Comparison of ENCODE assay signal across 8 cellular contexts in the genomic region with DNA sequence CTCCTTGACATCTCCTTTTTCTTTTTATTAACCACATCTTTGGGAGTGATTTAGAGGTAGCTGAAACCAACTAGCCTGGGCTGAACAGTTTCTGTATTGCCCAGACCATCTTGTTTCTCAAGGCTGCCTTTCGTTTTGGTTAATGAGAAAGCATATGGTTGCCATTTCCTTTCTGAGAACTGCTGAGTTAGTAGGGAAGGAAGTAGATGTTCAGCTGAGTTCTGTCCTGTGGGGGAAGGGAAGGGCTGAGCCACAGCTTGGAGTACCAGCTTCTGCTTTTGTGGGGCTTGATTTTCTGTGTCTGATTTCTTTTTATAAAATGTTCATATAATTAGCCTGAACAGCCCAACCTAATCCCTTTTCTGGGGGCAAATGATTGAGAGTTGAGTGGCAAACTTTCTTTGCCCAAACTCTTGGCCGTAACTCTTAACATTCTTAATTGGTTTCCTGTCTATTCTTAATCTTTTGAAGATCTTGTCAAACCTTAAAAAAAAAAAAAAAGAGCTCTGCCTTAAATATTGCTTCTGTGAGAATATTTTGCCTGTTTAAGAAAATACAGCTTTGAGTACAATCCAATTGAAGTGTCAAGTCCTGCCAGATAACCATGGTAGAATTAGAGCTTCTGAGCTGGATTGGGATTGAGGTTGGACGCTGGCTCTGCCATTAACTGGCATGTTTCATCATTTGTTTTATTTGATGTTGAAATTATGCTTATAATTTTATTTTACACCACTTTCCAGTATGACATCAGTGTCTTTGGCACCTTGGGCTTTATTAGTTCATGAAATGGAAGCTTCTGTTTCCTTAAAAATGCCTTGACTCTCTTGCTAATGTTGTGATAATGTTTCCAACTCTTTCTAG. TPM values are rescaled to one million over a fixed set of nuclear protein-coding genes. Genes with fewer than 3 reads are reported as not detected.
A peak's percentile ranks its signal among the peaks of the same experiment; 100 is the strongest.
DNase-seq lines count a peak whose midpoint lies in the region; ATAC-seq, FAIRE-seq and TF ChIP-seq lines count a peak whose summit lies in the region.

No MANE protein-coding gene starts in this region.

- H3K36me3 ChIP-seq in OCI-LY1 (ENCODE audit: insufficient read depth, low read length) (peaks cover 4% of the 10 kb centered on the region; the same call in 1 of the 2 replicates), keratinocyte (ENCODE audit: control insufficient read depth in 2 of 2, extremely low read depth in 1 of 2, insufficient read depth in 2 of 2, low read length in 2 of 2) (peaks cover 0 to 3% of the 10 kb centered on the region in 2 experiments), SJCRH30 (peaks cover 11% of the 10 kb centered on the region)

- H3K27ac ChIP-seq in OCI-LY1 (ENCODE audit: low read depth, low read length, poor library complexity, severe bottlenecking) (peak overlapping the region; percentile 73), keratinocyte (ENCODE audit: control insufficient read depth, insufficient read depth, low read length) (no peak overlapping the region), SJCRH30 (no peak overlapping the region)

- H3K9me2 ChIP-seq in OCI-LY1 (ENCODE audit: low read depth, low read length) = no peaks in the 10 kb centered on the region

- H3K9ac ChIP-seq in OCI-LY1 (ENCODE audit: low read length) (0 out of 2 replicates have a peak overlapping the region, but pooled peaks have one; percentile 19), keratinocyte (ENCODE audit: control insufficient read depth, extremely low read depth, insufficient read depth, low read length) (no peak overlapping the region)

- H3K4me1 ChIP-seq in OCI-LY1 (ENCODE audit: insufficient read depth, low read length, severe bottlenecking) (peaks cover 48% of the 10 kb centered on the region), keratinocyte (ENCODE audit: control insufficient read depth, extremely low read depth, insufficient read depth, low read length) (peaks cover 7% of the 10 kb centered on the region), SJCRH30 (peaks cover 28% of the 10 kb centered on the region)

- no peaks in the 10 kb centered on the region for H4K20me1 ChIP-seq in OCI-LY1 (ENCODE audit: insufficient read depth, low read length)
- H4K20me1 ChIP-seq in keratinocyte (ENCODE audit: control insufficient read depth, extremely low read depth, insufficient read depth, low read length) = no peaks in the 10 kb centered on the region

- H2AFZ ChIP-seq in OCI-LY1 (ENCODE audit: low read length) = peak overlapping the region; percentile 86
- H2AFZ ChIP-seq in keratinocyte (ENCODE audit: control insufficient read depth, low read length) = peak overlapping the region; percentile 73

- peak; percentile 50 for DNase-seq in activated effector memory CD4-positive, alpha-beta T cell treated with Interleukin-2 at 50 U/mL for 16 hours
- no peak for DNase-seq in keratinocyte (ENCODE audit: low read depth, low spot score)
- DNase-seq in stimulated activated CD8-positive, alpha-beta memory T cell treated with anti-CD3 and anti-CD28 coated beads, Interleukin-2, amount 100 ng/mL, for 48 hours (ENCODE audit: low read depth in 2 of 2) = peak; percentile 16 to 27
- DNase-seq in COR-L47 (lab: John Stamatoyannopoulos, UW) = no peak
- DNase-seq in SJCRH30 = no peak

- H3F3A ChIP-seq in OCI-LY1 (ENCODE audit: insufficient read depth, low read length) = no peaks in the 10 kb centered on the region

- dilution Hi-C loops in keratinocyte (cut with MboI; ENCODE audit: extremely low pct_ligation_motif_present, low sequenced_read_pairs) = no loop called here

- H3K4me3 ChIP-seq in OCI-LY1 (ENCODE audit: low read depth, low read length, poor library complexity, severe bottlenecking) (peak overlapping the region; percentile 15), keratinocyte (ENCODE audit: control insufficient read depth in 2 of 3, extremely low read depth in 1 of 3, insufficient read depth in 2 of 3, low read depth in 1 of 3, low read length in 3 of 3) (no peak overlapping the region), SJCRH30 (no peak overlapping the region)

- H3K4me2 ChIP-seq in OCI-LY1 (ENCODE audit: low read length) (peak overlapping the region; percentile 94), keratinocyte (ENCODE audit: control insufficient read depth, extremely low read depth, insufficient read depth, low read depth, low read length) (no peak overlapping the region)

- TF ChIP-seq CTCF in OCI-LY1 (IDR thresholded peaks at IDR 0.05; ENCODE audit: low read length) (no peak), keratinocyte (optimal IDR thresholded peaks at IDR 0.05 in 1 of 3, IDR thresholded peaks at IDR 0.05 in 1 of 3, conservative IDR thresholded peaks at IDR 0.05 in 1 of 3; ENCODE audit: extremely low read depth in 1 of 3, insufficient read depth in 2 of 3, low read length in 3 of 3) (no peak)

- H3K9me3 ChIP-seq in OCI-LY1 (ENCODE audit: low read length) (no peaks in the 10 kb centered on the region), keratinocyte (ENCODE audit: control insufficient read depth, low read depth, low read length) (no peaks in the 10 kb centered on the region), SJCRH30 (replicated peaks) (peaks cover 14% of the 10 kb centered on the region)

- H3K79me2 ChIP-seq in OCI-LY1 (ENCODE audit: insufficient read depth, low read length) (peaks cover 6% of the 10 kb centered on the region; the same call in 1 of the 2 replicates), keratinocyte (ENCODE audit: control insufficient read depth, insufficient read depth, low read length) (peaks cover 13% of the 10 kb centered on the region)

- no peaks in the 10 kb centered on the region for H3K9me1 ChIP-seq in keratinocyte (ENCODE audit: control insufficient read depth, extremely low read depth, insufficient read depth, low read length)

- TF ChIP-seq POLR2A in GM18505 (IDR thresholded peaks at IDR 0.05; ENCODE audit: borderline replicate concordance, extremely low read depth, insufficient read depth, insufficient read length) = peak; percentile 23

- FAIRE-seq in keratinocyte (lab: Jason Lieb, UNC) = no peak

- no peaks in the 10 kb centered on the region for H3K27me3 ChIP-seq in OCI-LY1 (ENCODE audit: insufficient read depth, low read length)
- no peaks in the 10 kb centered on the region for H3K27me3 ChIP-seq in keratinocyte (ENCODE audit: control insufficient read depth, extremely low read depth, insufficient read depth, low read length)
- no peaks in the 10 kb centered on the region for H3K27me3 ChIP-seq in SJCRH30

- peak; percentile 48 for ATAC-seq in GM18505 (IDR thresholded peaks at IDR 0.05; ENCODE audit: unreplicated experiment)
- peak; percentile 55 for ATAC-seq in HG02623 (IDR thresholded peaks at IDR 0.05; ENCODE audit: unreplicated experiment)

RNA-seq across cellular contexts. Expression of a gene that starts 1.9 kb away (rescaled TPM):
- 18.4 to 29.3 TPM (median 22.8 TPM) in 3 replicates for polyA plus RNA-seq in keratinocyte
- 29.0 TPM for polyA plus RNA-seq in keratinocyte (2011; ENCODE audit: low read depth)
- polyA plus RNA-seq in keratinocyte (2011; cell fraction: cytosol; rRNA removed) = 9.9 and 14.9 TPM in 2 replicates
- 56.3 and 69.3 TPM in 2 replicates for polyA plus RNA-seq in keratinocyte (2011; cell fraction: nucleus; rRNA removed)
- polyA plus RNA-seq in keratinocyte (2012; ENCODE audit: low replicate concordance) = 21.3 and 25.4 TPM in 2 replicates
- polyA minus RNA-seq in keratinocyte = 5.5 to 50.9 TPM (median 24.0 TPM) in 3 replicates
- 16.3 TPM for polyA minus RNA-seq in keratinocyte (2011; cell fraction: cytosol; rRNA and poly(A)+ RNA removed)
- polyA minus RNA-seq in keratinocyte (2011; cell fraction: nucleus; rRNA and poly(A)+ RNA removed) = 45.1 and 82.4 TPM in 2 replicates
- 55.4 and 69.1 TPM in 2 replicates for total RNA-seq in SJCRH30 (2014; rRNA removed; shearing (Covaris generic))

Comparison
In these comparisons a context has a peak if more than half of its experiments do, and no peak if none do; other contexts are left out.
1. DNase-seq: peak in activated effector memory CD4-positive, alpha-beta T cell treated with Interleukin-2 at 50 U/mL for 16 hours (single experiment) and stimulated activated CD8-positive, alpha-beta memory T cell treated with anti-CD3 and anti-CD28 coated beads, Interleukin-2, amount 100 ng/mL, for 48 hours (2 of 2); none in keratinocyte (single experiment), COR-L47 (single experiment) and SJCRH30 (0 of 2).